Comparison of ENCODE assay signal across 8 cellular contexts in the genomic region with DNA sequence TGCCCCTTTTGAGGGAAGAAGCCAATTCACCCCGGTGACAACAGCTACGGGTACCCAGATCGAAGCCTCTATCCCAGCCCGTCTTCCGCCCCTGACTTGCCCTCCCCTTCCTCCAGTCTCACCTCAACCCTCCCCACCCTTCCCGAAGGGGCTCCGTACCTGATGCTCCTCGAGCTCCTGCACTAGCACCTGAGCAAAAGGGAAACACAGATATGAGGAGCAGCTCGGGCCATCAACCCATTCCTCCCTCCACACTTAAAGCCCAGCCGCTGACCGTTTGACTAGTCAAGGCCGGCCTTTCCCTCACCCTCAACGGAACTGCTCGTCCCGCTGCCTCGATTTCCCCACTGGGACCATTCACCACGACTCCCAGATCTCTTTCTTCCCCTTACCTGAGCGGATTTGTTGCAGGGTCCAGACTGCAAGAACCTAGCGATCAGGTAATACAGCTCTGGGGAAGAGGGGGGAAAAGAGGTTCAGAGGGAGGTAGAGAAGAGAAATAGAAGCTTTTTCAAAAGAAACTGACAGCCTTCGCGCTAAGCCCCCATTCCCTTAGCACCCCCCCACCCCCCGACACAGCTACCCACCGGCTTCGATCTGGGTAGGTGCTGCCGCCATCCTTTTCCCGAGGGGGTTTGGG. TPM values are rescaled to one million over a fixed set of nuclear protein-coding genes. Genes with fewer than 3 reads are reported as not detected.
A peak's percentile ranks its signal among the peaks of the same experiment; 100 is the strongest.
DNase-seq lines count a peak whose midpoint lies in the region; ATAC-seq and TF ChIP-seq lines count a peak whose summit lies in the region.

No MANE protein-coding gene starts in this region.

- peak overlapping the region; percentile 73 for H3K27ac ChIP-seq in substantia nigra (ENCODE audit: low read depth, low read length, poor library complexity, severe bottlenecking)

- H3K27ac Mint-ChIP-seq in mesothelial cell of epicardium: peak overlapping the region; percentile 85

- H3K4me1 Mint-ChIP-seq in mesothelial cell of epicardium: peaks cover 6% of the 10 kb centered on the region

- no peaks in the 10 kb centered on the region for H3K27me3 Mint-ChIP-seq in mesothelial cell of epicardium (ENCODE audit: low read depth)

- TF ChIP-seq CTCF in mesothelial cell of epicardium (IDR thresholded peaks at IDR 0.05; ENCODE audit: unreplicated experiment): no peak

- H3K9me3 Mint-ChIP-seq in mesothelial cell of epicardium: peaks cover 3% of the 10 kb centered on the region

- no peaks in the 10 kb centered on the region for H3K36me3 Mint-ChIP-seq in mesothelial cell of epicardium

- ATAC-seq in HG02798 (IDR thresholded peaks at IDR 0.05; ENCODE audit: poor library complexity, unreplicated experiment): no peak
- no peak for ATAC-seq in HG03565 (IDR thresholded peaks at IDR 0.05; ENCODE audit: unreplicated experiment)

- peak overlapping the region; percentile 83 for H3K4me3 Mint-ChIP-seq in mesothelial cell of epicardium

- DNase-seq in D341Med (ENCODE audit: low spot score) (peak; percentile 21), NCI-H1092 (lab: John Stamatoyannopoulos, UW) (peak; percentile 11), ecto neural progenitor cell (ENCODE audit: low spot score) (peak; percentile 46), mesothelial cell of epicardium (ENCODE audit: low spot score in 2 of 2, unreplicated experiment in 2 of 2) (no peak), substantia nigra (lab: John Stamatoyannopoulos, UW) (peak in 39 of 49 donors; percentile 0 to 51 (median 7))
- peak; percentile 36 for DNase-seq in activated CD4-positive, CD25-positive, alpha-beta regulatory T cell treated with anti-CD3 and anti-CD28 coated beads, Interleukin-2, amount 50 U/mL, for 72 hours

RNA-seq across cellular contexts. Expression of a gene that starts 0.7 kb away (rescaled TPM):
- total RNA-seq in mesothelial cell of epicardium: 40.4 to 43.8 TPM (median 41.8 TPM) in 3 replicates

Comparison
In these comparisons a context has a peak if more than half of its experiments do, and no peak if none do; other contexts are left out.
1. DNase-seq: peak in D341Med (single experiment), NCI-H1092 (single experiment), activated CD4-positive, CD25-positive, alpha-beta regulatory T cell treated with anti-CD3 and anti-CD28 coated beads, Interleukin-2, amount 50 U/mL, for 72 hours (single experiment), ecto neural progenitor cell (single experiment) and substantia nigra (39 of 49); none in mesothelial cell of epicardium (0 of 2).